In genomic region chr2:60350791-60351190, GRCh38 we compare ENCODE assay signal across 25 cellular contexts.
DNase-seq lines count a peak whose midpoint lies in the region; ATAC-seq and TF ChIP-seq lines count a peak whose summit lies in the region.
"Had no signal": no experiment of that assay in that cellular context is flagged by ENCODE, and none has a peak within 500 bp of the region (broad histone marks: within the 10 kb centered on the region; RNA-seq: fewer than 3 reads in every experiment).

No MANE protein-coding gene starts in this region.

- TF ChIP-seq CTCF in OCI-LY7 (conservative IDR thresholded peaks at IDR 0.05; ENCODE audit: low read length) (no peak), tibial artery (IDR thresholded peaks at IDR 0.05) (no peak)

- H3K4me3 ChIP-seq in BLaER1 (no peak overlapping the region), OCI-LY7 (ENCODE audit: low read depth, low read length, poor library complexity, severe bottlenecking) (peak overlapping the region; percentile 61), tibial artery (no peak overlapping the region)
- H3K4me3 ChIP-seq: GM23248, pancreas, right atrium auricular region, uterus had no signal

- H4K20me1 ChIP-seq in BLaER1 (no peaks in the 10 kb centered on the region), OCI-LY7 (ENCODE audit: insufficient read depth, low read length) (no peaks in the 10 kb centered on the region)

- H3K27me3 ChIP-seq in BLaER1, result no peaks in the 10 kb centered on the region
- no peaks in the 10 kb centered on the region for H3K27me3 ChIP-seq in tibial artery
- H3K27me3 ChIP-seq: pancreas, right atrium auricular region, uterus had no signal

- POLR2A ChIA-PET in OCI-LY7 (lab: Charles Lee), result interaction anchor here (0.6 to 8.8 kb wide), 18 partner anchors 11 to 1187 kb away, joined by 3 to 99 read pairs (median 4); partner anchors contain the start of gene XPO1

- H3K4me1 ChIP-seq in BLaER1 (peaks cover 75% of the 10 kb centered on the region), OCI-LY7 (ENCODE audit: insufficient read depth, low read length, poor library complexity, severe bottlenecking) (peaks cover 87% of the 10 kb centered on the region), tibial artery (no peaks in the 10 kb centered on the region)
- H3K4me1 ChIP-seq: pancreas, right atrium auricular region, uterus had no signal

- H3K9ac ChIP-seq in BLaER1, result no peak overlapping the region
- H3K9ac ChIP-seq: GM23248 had no signal

- H2AFZ ChIP-seq in OCI-LY7 (ENCODE audit: low read length), result no peak overlapping the region
- H2AFZ ChIP-seq: GM23248 had no signal

- no peaks in the 10 kb centered on the region; the same call in 1 of the 2 replicates for H3K79me2 ChIP-seq in OCI-LY7 (ENCODE audit: insufficient read depth, low read depth, low read length)

- BruUV-seq in OCI-LY7 (replicated peaks; lab: Mats Ljungman, UMichigan), result no TSS peak

- no peaks in the 10 kb centered on the region for H3K9me2 ChIP-seq in OCI-LY7 (ENCODE audit: insufficient read depth, low read length)

- H3K9me3 ChIP-seq in BLaER1 (peaks cover 12% of the 10 kb centered on the region; the same call in 1 of the 2 replicates), OCI-LY7 (ENCODE audit: low read length) (peaks cover 25% of the 10 kb centered on the region; the same call in 1 of the 2 replicates), tibial artery (no peaks in the 10 kb centered on the region)
- H3K9me3 ChIP-seq: pancreas, right atrium auricular region, uterus had no signal

- CTCF ChIA-PET in OCI-LY7 (lab: Charles Lee; ENCODE audit: unreplicated experiment), result interaction anchor here (0.6 kb wide), 1 partner anchor 199 kb away, joined by 3 read pairs; no protein-coding TSS in a partner anchor

- intact Hi-C loops in OCI-LY7 (cut with micrococcal nuclease; ENCODE audit: unreplicated experiment), result loop anchor here (5.0 kb wide), 1 partner anchor 537 kb away; no protein-coding TSS in a partner anchor
- intact Hi-C loops in tibial artery (cut with DNase I; ENCODE audit: low total_unique reads), result no loop called here

- ATAC-seq in HG03175 (IDR thresholded peaks at IDR 0.05; ENCODE audit: unreplicated experiment), result peak; percentile 18
- ATAC-seq: pancreas, Right ventricle myocardium inferior had no signal

- H3K27ac ChIP-seq in BLaER1 (peak overlapping the region; percentile 84), OCI-LY7 (ENCODE audit: low read depth, low read length, poor library complexity, severe bottlenecking) (peak overlapping the region; percentile 98), tibial artery (no peak overlapping the region)
- H3K27ac ChIP-seq: GM23248, pancreas, right atrium auricular region, uterus had no signal

- no peaks in the 10 kb centered on the region for H3K36me3 ChIP-seq in BLaER1
- H3K36me3 ChIP-seq in OCI-LY7 (ENCODE audit: insufficient read depth, low read length), result peaks cover 19% of the 10 kb centered on the region
- H3K36me3 ChIP-seq in tibial artery, result no peaks in the 10 kb centered on the region
- H3K36me3 ChIP-seq: pancreas, right atrium auricular region, uterus had no signal

- H3K4me2 ChIP-seq in BLaER1, result peak overlapping the region; percentile 82
- H3K4me2 ChIP-seq in OCI-LY7 (ENCODE audit: low read length), result peak overlapping the region; percentile 74

- DNase-seq in OCI-LY7 (ENCODE audit: low spot score) (peak; percentile 91), medulla oblongata (ENCODE audit: extremely low spot score) (peak; percentile 13), SIG-M5 (lab: John Stamatoyannopoulos, UW) (no peak), SKM-1 treated with dmso at 0.1 percent for 144 hours (lab: John Stamatoyannopoulos, UW; ENCODE audit: unreplicated experiment) (no peak), NCI-H774 (lab: John Stamatoyannopoulos, UW) (no peak), tibial artery (no peak)
- DNase-seq: activated CD4-positive, alpha-beta memory T cell treated with anti-CD3 and anti-CD28 coated beads, Interleukin-2, amount 10 ng/mL, durations not matched to agents 7 days and 5 days; activated effector memory CD4-positive, alpha-beta T cell treated with Interleukin-2 at 50 U/mL for 16 hours; activated naive CD8-positive, alpha-beta T cell treated with anti-CD3 and anti-CD28 coated beads, Interleukin-2, amount 10 ng/mL, durations not matched to agents 7 days and 5 days; Calu3; dermis blood vessel endothelial cell; GM23248; head of caudate nucleus; MM.1S; NCI-H1694 treated with DMSO at 0.1 percent for 48 hours; nephron progenitor cell; OCI-M1; pancreas; stimulated activated CD4-positive, alpha-beta T cell treated with anti-CD3 and anti-CD28 coated beads, Interleukin-4, amount 100 ng/mL, for 1 hour; stimulated activated naive CD4-positive, alpha-beta T cell; uterus had no signal

Comparison
In these comparisons a context has a peak if more than half of its experiments do, and no peak if none do; other contexts are left out.
1. H3K27ac ChIP-seq: peak in BLaER1 (single experiment) and OCI-LY7 (single experiment); none in tibial artery (0 of 2).
2. DNase-seq: peak in OCI-LY7 (single experiment) and medulla oblongata (single experiment); none in SIG-M5 (single experiment), SKM-1 treated with dmso at 0.1 percent for 144 hours (single experiment), NCI-H774 (single experiment) and tibial artery (0 of 2).